Comparison of ENCODE assay signal across 19 cellular contexts in the genomic region with DNA sequence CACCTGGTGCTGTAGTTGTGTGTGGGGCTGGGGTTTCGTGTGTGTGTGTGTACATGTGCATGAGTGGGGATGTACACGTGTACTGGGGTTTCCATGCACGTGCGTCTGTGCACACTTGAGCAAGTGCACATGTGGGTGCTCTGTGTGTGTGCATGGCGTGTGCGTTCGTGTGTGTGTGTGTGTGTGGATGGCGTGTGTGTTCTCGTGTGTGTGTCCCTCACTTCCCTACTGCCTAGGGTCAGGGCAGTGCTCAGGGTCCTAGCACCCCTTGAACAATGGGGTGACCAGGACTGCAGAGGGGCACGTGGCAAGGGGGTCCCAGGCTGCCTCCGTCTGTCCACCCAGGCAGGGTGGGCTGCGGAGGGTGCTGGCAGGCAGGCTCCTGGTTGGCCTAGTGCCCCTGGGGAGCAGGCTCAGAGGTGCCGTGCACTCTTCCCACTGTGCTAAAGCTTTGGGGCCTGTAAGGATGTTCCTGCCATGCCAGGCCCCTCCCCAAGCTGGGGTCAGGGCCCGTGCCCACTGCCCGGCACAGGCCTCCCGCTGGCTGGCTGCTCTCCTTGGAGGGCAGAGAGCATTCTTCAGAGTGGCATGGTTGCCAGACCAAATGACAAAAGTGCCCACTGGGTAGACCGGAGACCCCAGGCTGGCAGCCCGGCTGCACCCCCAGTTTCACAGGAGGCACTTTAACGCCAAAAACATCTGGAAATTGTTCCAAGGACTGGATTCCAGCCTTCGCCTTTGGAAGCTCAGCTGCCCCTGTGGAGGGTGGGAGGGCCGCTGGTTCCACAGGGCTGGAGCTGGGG. TPM values are rescaled to one million over a fixed set of nuclear protein-coding genes. Genes with fewer than 3 reads are reported as not detected.
DNase-seq lines count a peak whose midpoint lies in the region; ATAC-seq, FAIRE-seq and TF ChIP-seq lines count a peak whose summit lies in the region.
"Had no signal": no experiment of that assay in that cellular context is flagged by ENCODE, and none has a peak within 500 bp of the region (broad histone marks: within the 10 kb centered on the region; RNA-seq: fewer than 3 reads in every experiment).

No MANE protein-coding gene starts in this region.

- CTCF ChIA-PET in HepG2 (lab: Yijun Ruan, JAX; ENCODE audit: low intra/inter-chr PET ratio, low total read pairs): no interaction called here

- peaks cover 22% of the 10 kb centered on the region for H3K27me3 Mint-ChIP-seq in nephron (ENCODE audit: low read depth)

- no peak for DNase-seq in HepG2 (ENCODE audit: low spot score)
- DNase-seq in right lobe of liver: no peak
- no peak for DNase-seq in adipocyte (ENCODE audit: low read depth)
- DNase-seq in vagina (ENCODE audit: extremely low spot score in 2 of 2): no peak
- no peak for DNase-seq in GM12891 (ENCODE audit: insufficient read length, low spot score)
- DNase-seq in activated CD8-positive, alpha-beta memory T cell treated with anti-CD3 and anti-CD28 coated beads for 24 hours: no peak
- DNase-seq: effector memory CD8-positive, alpha-beta T cell; GF-D8; NCI-H1417 treated with DMSO at 0.1 percent for 48 hours; NCI-H524; SW 1271 had no signal

- H3K27me3 ChIP-seq in HepG2 (ENCODE audit: control insufficient read depth in 1 of 2, insufficient read depth in 2 of 2, low read length in 2 of 2) (peaks cover 21 to 74% of the 10 kb centered on the region in 2 experiments), right lobe of liver (no peaks in the 10 kb centered on the region), adipocyte (replicated peaks; ENCODE audit: control insufficient read depth, insufficient read depth, low read length) (no peaks in the 10 kb centered on the region), vagina (no peaks in the 10 kb centered on the region)

- no peaks in the 10 kb centered on the region for H3K9me3 Mint-ChIP-seq in nephron
- H3K9me3 Mint-ChIP-seq: activated naive CD4-positive, alpha-beta T cell treated with anti-CD3 and anti-CD28 coated beads, Interleukin-2, amount 50 U/mL, for 72 hours; CD8-positive, alpha-beta T cell; effector memory CD8-positive, alpha-beta T cell had no signal

- H3K9ac ChIP-seq in HepG2 (ENCODE audit: insufficient read depth, low read depth, low read length): no peak overlapping the region
- peak overlapping the region; percentile 77 for H3K9ac ChIP-seq in adipocyte (ENCODE audit: low read length)

- no peak overlapping the region for H3K4me2 ChIP-seq in HepG2 (ENCODE audit: low read depth, low read length)

- in situ Hi-C loops in HepG2 (cut with HindIII; ENCODE audit: extremely low pct_ligation_motif_present, low pct_unique_long_range_greater_than_20kb): no loop called here

- no peak overlapping the region for H2AFZ ChIP-seq in HepG2 (ENCODE audit: low read length)

- ATAC-seq in HepG2 (no peak), right lobe of liver (no peak), GM19035 (IDR thresholded peaks at IDR 0.05; ENCODE audit: unreplicated experiment) (no peak)
- ATAC-seq: effector memory CD8-positive, alpha-beta T cell had no signal

- no peaks in the 10 kb centered on the region for H3K79me2 ChIP-seq in HepG2 (ENCODE audit: insufficient read depth, low read length)

- H3K27ac ChIP-seq in HepG2 (ENCODE audit: extremely low read length, insufficient read depth, low read length): no peak overlapping the region
- H3K27ac ChIP-seq in right lobe of liver: no peak overlapping the region
- peak overlapping the region; percentile 60 for H3K27ac ChIP-seq in vagina

- no peak for TF ChIP-seq RAD21 in HepG2 (CRISPR knock-in tag; IDR thresholded peaks at IDR 0.05)

- no peak for TF ChIP-seq POLR2A in HepG2 (IDR thresholded peaks at IDR 0.05; ENCODE audit: insufficient read depth in 1 of 2, low read depth in 2 of 2, low read length in 2 of 2)
- TF ChIP-seq POLR2A in right lobe of liver (IDR thresholded peaks at IDR 0.05): no peak
- TF ChIP-seq POLR2A in vagina (IDR thresholded peaks at IDR 0.05): no peak
- TF ChIP-seq POLR2A in GM12891 (IDR thresholded peaks at IDR 0.05; ENCODE audit: low read depth, low read length): no peak

- H3K36me3 Mint-ChIP-seq in nephron (ENCODE audit: low read depth): no peaks in the 10 kb centered on the region
- H3K36me3 Mint-ChIP-seq: activated naive CD4-positive, alpha-beta T cell treated with anti-CD3 and anti-CD28 coated beads, Interleukin-2, amount 50 U/mL, for 72 hours; CD8-positive, alpha-beta T cell had no signal

- H3K27ac Mint-ChIP-seq in nephron: peak overlapping the region; percentile 88 to 97 (median 89)
- H3K27ac Mint-ChIP-seq: activated naive CD4-positive, alpha-beta T cell treated with anti-CD3 and anti-CD28 coated beads, Interleukin-2, amount 50 U/mL, for 72 hours; CD8-positive, alpha-beta T cell; effector memory CD8-positive, alpha-beta T cell had no signal

- POLR2A ChIA-PET in HepG2 (lab: Yijun Ruan, JAX): no interaction called here

- H3K4me3 Mint-ChIP-seq in nephron: peak overlapping the region in 1 of 3 experiments; percentile 27
- H3K4me3 Mint-ChIP-seq: CD8-positive, alpha-beta T cell; effector memory CD8-positive, alpha-beta T cell had no signal

- TF ChIP-seq EP300 in HepG2 (IDR thresholded peaks at IDR 0.05; ENCODE audit: low read depth in 2 of 2, low read length in 2 of 2): no peak
- TF ChIP-seq EP300 in HepG2 (CRISPR knock-in tag; IDR thresholded peaks at IDR 0.05; ENCODE audit: borderline replicate concordance): no peak

- TF ChIP-seq CTCF in HepG2 (CRISPR knock-in tag; IDR thresholded peaks at IDR 0.05) (no peak), right lobe of liver (IDR thresholded peaks at IDR 0.05) (no peak), nephron (IDR thresholded peaks at IDR 0.05; ENCODE audit: unreplicated experiment in 3 of 3) (no peak), vagina (IDR thresholded peaks at IDR 0.05) (no peak)

- 65% methylated on average over 7 of the region's 21 CpGs for WGBS in HepG2 (ENCODE audit: low lambda C conversion rate)
- 89% methylated on average over 7 of the region's 21 CpGs for WGBS in right lobe of liver (ENCODE audit: insufficient coverage, low coverage, low lambda C conversion rate, missing lambda C conversion rate)

- H3K4me1 Mint-ChIP-seq in nephron: peaks cover 33% of the 10 kb centered on the region

- intact Hi-C loops in HepG2 (cut with micrococcal nuclease; ENCODE audit: unreplicated experiment): no loop called here
- intact Hi-C loops in right lobe of liver (cut with DNase I): no loop called here
- intact Hi-C loops in vagina (cut with DNase I): no loop called here

- no peaks in the 10 kb centered on the region for H3K36me3 ChIP-seq in HepG2 (replicated peaks in 1 of 2; ENCODE audit: control insufficient read depth in 1 of 2, insufficient read depth in 2 of 2, low read length in 2 of 2)
- H3K36me3 ChIP-seq in right lobe of liver: no peaks in the 10 kb centered on the region
- no peaks in the 10 kb centered on the region for H3K36me3 ChIP-seq in adipocyte (ENCODE audit: control insufficient read depth, insufficient read depth, low read length, severe bottlenecking)
- no peaks in the 10 kb centered on the region for H3K36me3 ChIP-seq in vagina
- H3K36me3 ChIP-seq: left lung had no signal

- BruUV-seq in HepG2 (replicated peaks; lab: Mats Ljungman, UMichigan): no TSS peak

- H3K4me3 ChIP-seq in HepG2 (replicated peaks in 1 of 3; ENCODE audit: insufficient read depth in 1 of 3, low read depth in 2 of 3, low read length in 3 of 3): no peak overlapping the region
- H3K4me3 ChIP-seq in right lobe of liver: no peak overlapping the region
- H3K4me3 ChIP-seq in adipocyte (ENCODE audit: low read length): peak overlapping the region; percentile 50
- H3K4me3 ChIP-seq in vagina: no peak overlapping the region
- H3K4me3 ChIP-seq: left lung, mucosa of descending colon had no signal

- H3K4me1 ChIP-seq in HepG2 (ENCODE audit: insufficient read depth, low read length) (peaks cover 77% of the 10 kb centered on the region), right lobe of liver (no peaks in the 10 kb centered on the region), adipocyte (ENCODE audit: control insufficient read depth, insufficient read depth, low read length) (peaks cover 59% of the 10 kb centered on the region), vagina (peaks cover 49% of the 10 kb centered on the region)

- peaks cover 14% of the 10 kb centered on the region; the same call in 1 of the 2 replicates for H4K20me1 ChIP-seq in HepG2 (ENCODE audit: insufficient read depth, low read length)

- FAIRE-seq in HepG2 (lab: Jason Lieb, UNC) (no peak), GM12891 (lab: Jason Lieb, UNC) (no peak)
- FAIRE-seq: colon had no signal

- H3K9me3 ChIP-seq in HepG2 (ENCODE audit: low read length) (no peaks in the 10 kb centered on the region), right lobe of liver (no peaks in the 10 kb centered on the region), adipocyte (ENCODE audit: control insufficient read depth, low read length) (no peaks in the 10 kb centered on the region), vagina (no peaks in the 10 kb centered on the region)
- H3K9me3 ChIP-seq: left lung, mucosa of descending colon had no signal

RNA-seq across cellular contexts. Expression of a gene that starts 29.1 kb away (rescaled TPM):
- total RNA-seq in HepG2 (2016; rRNA removed; fragmentation: Illumina TruSeq; extraction: Trizol): 12.3 and 19.1 TPM in 2 replicates
- 8.9 and 9.3 TPM in 2 replicates for total RNA-seq in HepG2 (2016; cell fraction: cytosol; rRNA removed; fragmentation: Illumina TruSeq; extraction: Trizol; ENCODE audit: low read depth)
- total RNA-seq in HepG2 (2016; cell fraction: insoluble cytoplasmic fraction; rRNA removed; fragmentation: Illumina TruSeq; extraction: Trizol): 11.5 and 17.5 TPM in 2 replicates
- total RNA-seq in HepG2 (2016; cell fraction: membrane; rRNA removed; fragmentation: Illumina TruSeq; extraction: Trizol): 31.8 and 32.6 TPM in 2 replicates
- 13.0 and 15.9 TPM in 2 replicates for total RNA-seq in HepG2 (2016; cell fraction: nucleus; rRNA removed; fragmentation: Illumina TruSeq; extraction: Trizol)
- polyA plus RNA-seq in HepG2 (2011; rRNA removed): 30.6 and 35.5 TPM in 2 replicates
- 37.2 and 49.4 TPM in 2 replicates for polyA plus RNA-seq in HepG2 (2011; cell fraction: cytosol; rRNA removed)
- 122 and 143 TPM in 2 replicates for polyA plus RNA-seq in HepG2 (2011; cell fraction: nucleus; rRNA removed)
- 21.8 and 31.9 TPM in 2 replicates for polyA plus RNA-seq in HepG2 (2012)
- polyA plus RNA-seq in HepG2 (2016; cell fraction: cytosol; fragmentation: Illumina TruSeq; extraction: Trizol; ENCODE audit: low read depth): 15.2 and 15.4 TPM in 2 replicates
- 18.1 and 23.1 TPM in 2 replicates for polyA plus RNA-seq in HepG2 (2016; cell fraction: insoluble cytoplasmic fraction; fragmentation: Illumina TruSeq; extraction: Trizol; ENCODE audit: low read depth)
- 38.4 and 44.6 TPM in 2 replicates for polyA plus RNA-seq in HepG2 (2016; cell fraction: membrane; fragmentation: Illumina TruSeq; extraction: Trizol; ENCODE audit: low read depth)
- 33.6 and 40.0 TPM in 2 replicates for polyA plus RNA-seq in HepG2 (2016; cell fraction: nucleus; fragmentation: Illumina TruSeq; extraction: Trizol; ENCODE audit: insufficient read depth, low read depth)
- 74.3 and 145 TPM in 2 replicates for polyA minus RNA-seq in HepG2 (2011; rRNA and poly(A)+ RNA removed; ENCODE audit: low replicate concordance)
- polyA minus RNA-seq in HepG2 (2011; cell fraction: cytosol; rRNA and poly(A)+ RNA removed): 22.8 and 26.5 TPM in 2 replicates
- polyA minus RNA-seq in HepG2 (2011; cell fraction: nucleus; rRNA and poly(A)+ RNA removed): 19.9 and 23.2 TPM in 2 replicates
- total RNA-seq in right lobe of liver: 10 to 100 TPM; 27.9 to 60.1 (median 45.7) TPM
- total RNA-seq in vagina: 20.9 TPM
- polyA plus RNA-seq in GM12891 (2012; ENCODE audit: low read depth, missing spikeins): 0.46 TPM

RNA-seq across cellular contexts. Expression of a gene that starts 47.3 kb away (rescaled TPM):
- 7.2 and 22.9 TPM in 2 replicates for total RNA-seq in HepG2 (2016; rRNA removed; fragmentation: Illumina TruSeq; extraction: Trizol)
- total RNA-seq in HepG2 (2016; cell fraction: cytosol; rRNA removed; fragmentation: Illumina TruSeq; extraction: Trizol; ENCODE audit: low read depth): 1.1 and 1.9 TPM in 2 replicates
- 6.6 and 22.7 TPM in 2 replicates for total RNA-seq in HepG2 (2016; cell fraction: insoluble cytoplasmic fraction; rRNA removed; fragmentation: Illumina TruSeq; extraction: Trizol)
- 4.2 and 4.6 TPM in 2 replicates for total RNA-seq in HepG2 (2016; cell fraction: membrane; rRNA removed; fragmentation: Illumina TruSeq; extraction: Trizol)
- total RNA-seq in HepG2 (2016; cell fraction: nucleus; rRNA removed; fragmentation: Illumina TruSeq; extraction: Trizol): 23.8 and 28.9 TPM in 2 replicates
- 5.4 and 8.4 TPM in 2 replicates for polyA plus RNA-seq in HepG2 (2011; rRNA removed)
- 7.7 and 10.8 TPM in 2 replicates for polyA plus RNA-seq in HepG2 (2011; cell fraction: cytosol; rRNA removed)
- 30.6 and 45.2 TPM in 2 replicates for polyA plus RNA-seq in HepG2 (2011; cell fraction: nucleus; rRNA removed)
- 5.1 and 7.0 TPM in 2 replicates for polyA plus RNA-seq in HepG2 (2012)
- polyA plus RNA-seq in HepG2 (2016; cell fraction: cytosol; fragmentation: Illumina TruSeq; extraction: Trizol; ENCODE audit: low read depth): 1.2 and 1.5 TPM in 2 replicates
- 4.5 and 6.1 TPM in 2 replicates for polyA plus RNA-seq in HepG2 (2016; cell fraction: insoluble cytoplasmic fraction; fragmentation: Illumina TruSeq; extraction: Trizol; ENCODE audit: low read depth)
- polyA plus RNA-seq in HepG2 (2016; cell fraction: membrane; fragmentation: Illumina TruSeq; extraction: Trizol; ENCODE audit: low read depth): 1.6 and 2.2 TPM in 2 replicates
- polyA plus RNA-seq in HepG2 (2016; cell fraction: nucleus; fragmentation: Illumina TruSeq; extraction: Trizol; ENCODE audit: insufficient read depth, low read depth): 25.4 and 27.0 TPM in 2 replicates
- polyA minus RNA-seq in HepG2 (2011; rRNA and poly(A)+ RNA removed; ENCODE audit: low replicate concordance): 0.40 and 58.6 TPM in 2 replicates
- polyA minus RNA-seq in HepG2 (2011; cell fraction: cytosol; rRNA and poly(A)+ RNA removed): 13.4 and 13.6 TPM in 2 replicates
- 37.7 and 40.7 TPM in 2 replicates for polyA minus RNA-seq in HepG2 (2011; cell fraction: nucleus; rRNA and poly(A)+ RNA removed)
- total RNA-seq in right lobe of liver: 10 to 100 TPM in 5 of 6 experiments, 1 to 10 TPM in 1; 9.6 to 30.9 (median 23.0) TPM
- total RNA-seq in vagina: 2.9 TPM
- 0.23 TPM for polyA plus RNA-seq in GM12891 (2012; ENCODE audit: low read depth, missing spikeins)
- total RNA-seq: activated naive CD4-positive, alpha-beta T cell treated with anti-CD3 and anti-CD28 coated beads, Interleukin-2, amount 50 U/mL, for 72 hours; LHCN-M2 had no signal

RNA-seq across cellular contexts. Expression of a gene that starts 53.7 kb away (rescaled TPM):
- total RNA-seq in HepG2 (2016; rRNA removed; fragmentation: Illumina TruSeq; extraction: Trizol): 0.32 and 1.0 TPM in 2 replicates
- total RNA-seq in HepG2 (2016; cell fraction: cytosol; rRNA removed; fragmentation: Illumina TruSeq; extraction: Trizol; ENCODE audit: low read depth): not detected in 2 replicates
- 0.84 TPM in 1 of 2 replicates, not detected in the other for total RNA-seq in HepG2 (2016; cell fraction: insoluble cytoplasmic fraction; rRNA removed; fragmentation: Illumina TruSeq; extraction: Trizol)
- 0.24 and 0.53 TPM in 2 replicates for total RNA-seq in HepG2 (2016; cell fraction: membrane; rRNA removed; fragmentation: Illumina TruSeq; extraction: Trizol)
- 0.75 and 2.8 TPM in 2 replicates for total RNA-seq in HepG2 (2016; cell fraction: nucleus; rRNA removed; fragmentation: Illumina TruSeq; extraction: Trizol)
- 0.77 and 1.5 TPM in 2 replicates for polyA plus RNA-seq in HepG2 (2011; rRNA removed)
- 0.24 and 0.27 TPM in 2 replicates for polyA plus RNA-seq in HepG2 (2011; cell fraction: cytosol; rRNA removed)
- polyA plus RNA-seq in HepG2 (2011; cell fraction: nucleus; rRNA removed): 34.5 and 42.6 TPM in 2 replicates
- polyA plus RNA-seq in HepG2 (2012): 1.0 and 2.7 TPM in 2 replicates
- 0.19 and 0.29 TPM in 2 replicates for polyA plus RNA-seq in HepG2 (2016; cell fraction: cytosol; fragmentation: Illumina TruSeq; extraction: Trizol; ENCODE audit: low read depth)
- polyA plus RNA-seq in HepG2 (2016; cell fraction: insoluble cytoplasmic fraction; fragmentation: Illumina TruSeq; extraction: Trizol; ENCODE audit: low read depth): not detected in 2 replicates
- 0.19 and 0.30 TPM in 2 replicates for polyA plus RNA-seq in HepG2 (2016; cell fraction: membrane; fragmentation: Illumina TruSeq; extraction: Trizol; ENCODE audit: low read depth)
- 2.2 and 4.7 TPM in 2 replicates for polyA plus RNA-seq in HepG2 (2016; cell fraction: nucleus; fragmentation: Illumina TruSeq; extraction: Trizol; ENCODE audit: insufficient read depth, low read depth)
- polyA minus RNA-seq in HepG2 (2011; rRNA and poly(A)+ RNA removed; ENCODE audit: low replicate concordance): 1.4 and 1.8 TPM in 2 replicates
- 0.69 TPM in 1 of 2 replicates, not detected in the other for polyA minus RNA-seq in HepG2 (2011; cell fraction: cytosol; rRNA and poly(A)+ RNA removed)
- 3.5 and 4.0 TPM in 2 replicates for polyA minus RNA-seq in HepG2 (2011; cell fraction: nucleus; rRNA and poly(A)+ RNA removed)
- total RNA-seq in right lobe of liver: 10 to 100 TPM in 3 of 6 experiments, 1 to 10 TPM in 3; 4.7 to 15.1 (median 11.0) TPM
- total RNA-seq in vagina: 28.0 TPM
- polyA plus RNA-seq in GM12891 (2012; ENCODE audit: low read depth, missing spikeins): 2.3 TPM
